8 cellular contexts compared by ENCODE assay signal in the genomic region with DNA sequence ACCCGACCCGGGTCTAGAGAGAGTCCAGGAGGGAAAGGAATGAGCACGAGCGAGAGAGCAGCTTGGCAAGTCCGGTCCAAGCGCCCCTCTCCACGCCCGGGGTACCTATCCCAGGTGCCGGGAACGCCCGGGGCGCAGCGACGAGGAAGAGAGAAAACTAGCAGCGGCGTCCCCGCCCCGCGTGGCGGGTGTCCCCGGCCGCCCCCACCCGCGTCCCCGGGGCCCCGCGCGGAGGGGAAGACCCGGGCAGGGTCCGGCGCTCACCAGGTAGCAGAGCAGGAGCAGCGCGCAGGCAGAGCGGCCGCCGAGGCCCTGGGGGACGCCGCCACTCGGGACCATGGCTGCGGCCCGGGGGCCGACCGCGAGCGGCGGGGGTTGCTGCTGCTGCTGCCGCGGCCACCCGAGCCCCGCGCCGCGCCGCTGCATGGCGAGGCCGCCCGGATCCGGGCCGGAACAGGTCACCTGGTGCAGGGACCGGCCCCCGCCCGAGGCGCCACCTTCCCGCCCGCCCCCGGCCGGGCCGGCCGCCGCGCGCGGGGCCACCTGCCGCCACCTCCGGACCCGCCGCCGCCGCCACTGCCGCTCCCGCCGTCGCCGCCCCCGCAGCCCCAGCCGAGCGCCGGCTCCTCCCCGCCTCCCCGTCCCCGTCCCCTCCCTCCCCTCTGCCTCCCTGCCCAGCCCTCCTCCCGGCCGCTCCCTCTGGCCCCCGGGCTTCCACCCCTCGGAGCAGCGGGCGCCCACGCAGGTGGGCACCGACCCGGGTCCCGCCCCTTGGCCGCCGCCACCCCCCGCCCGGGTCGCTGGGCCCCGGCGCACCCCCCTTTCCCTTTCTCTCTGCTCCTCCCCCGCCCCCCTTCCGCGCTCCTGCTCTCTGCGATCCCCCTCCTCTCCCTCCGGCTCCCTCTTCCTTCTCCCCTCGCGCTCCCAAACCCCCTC. TPM values are rescaled to one million over a fixed set of nuclear protein-coding genes. Genes with fewer than 3 reads are reported as not detected.
DNase-seq lines count a peak whose midpoint lies in the region; ATAC-seq lines count a peak whose summit lies in the region.

A gene (minus strand): TSS at position 578 of the 936 bp plus-strand sequence. CDS start 152 bp downstream, at position 426.

- DNase-seq in SK-MEL-5 (ENCODE audit: low read depth, low spot score) (peak; percentile 17), left ventricle myocardium superior (peak; percentile 63), sciatic nerve (ENCODE audit: low spot score) (peak; percentile 63), NCI-H446 treated with DMSO at 0.1 percent for 48 hours (lab: John Stamatoyannopoulos, UW) (no peak)
- DNase-seq in activated naive CD8-positive, alpha-beta T cell treated with anti-CD3 and anti-CD28 coated beads, Interleukin-2, amount 50 U/mL, for 16 hours (ENCODE audit: low read depth, low spot score) = peak; percentile 15

- in situ Hi-C loops in SK-MEL-5 (cut with HindIII; ENCODE audit: low pct_unique_long_range_greater_than_20kb, low sequenced_read_pairs) = no loop called here

- intact Hi-C loops in left ventricle myocardium superior (cut with micrococcal nuclease) (no loop called here), sciatic nerve (cut with DNase I) (no loop called here)

- ATAC-seq in GM18511 (IDR thresholded peaks at IDR 0.05; ENCODE audit: unreplicated experiment) = peak; percentile 42
- peak; percentile 31 for ATAC-seq in HG02870 (IDR thresholded peaks at IDR 0.05; ENCODE audit: unreplicated experiment)
- ATAC-seq in left ventricle myocardium superior = peak; percentile 44
- ATAC-seq in sciatic nerve = no peak
- ATAC-seq in HG02938 (IDR thresholded peaks at IDR 0.05; ENCODE audit: unreplicated experiment) = no peak

RNA-seq across cellular contexts. Expression of the gene that starts here (rescaled TPM):
- 70.0 and 74.7 TPM in 2 replicates for total RNA-seq in SK-MEL-5 (2014; rRNA removed; shearing (Covaris generic))
- 78.2 and 120 TPM in 2 replicates for polyA plus RNA-seq in SK-MEL-5 (2015; cell fraction: cytosol; rRNA removed)
- polyA plus RNA-seq in SK-MEL-5 (2015; cell fraction: nucleus; rRNA removed) = 65.2 and 69.3 TPM in 2 replicates
- total RNA-seq in left ventricle myocardium superior (2.8 TPM), sciatic nerve (17.1 TPM)

Comparison
In these comparisons a context has a peak if more than half of its experiments do, and no peak if none do; other contexts are left out.
1. ATAC-seq: peak in GM18511 (single experiment), HG02870 (single experiment) and left ventricle myocardium superior (single experiment); none in sciatic nerve (single experiment) and HG02938 (single experiment).